8 cellular contexts compared by ENCODE assay signal in genomic region chr17:76868176-76868668, GRCh38. TPM values are rescaled to one million over a fixed set of nuclear protein-coding genes. Genes with fewer than 3 reads are reported as not detected.
DNase-seq lines count a peak whose midpoint lies in the region; ATAC-seq and TF ChIP-seq lines count a peak whose summit lies in the region.

Gene MGAT5B (plus strand): TSS chr17:76868404. CDS start chr17:76869030, 626 bp downstream.

- no peaks in the 10 kb centered on the region for H3K9me3 ChIP-seq in CD8-positive, alpha-beta T cell (ENCODE audit: low read length)

- POLR2A ChIA-PET in CD8-positive, alpha-beta T cell (lab: Charles Lee): interaction anchor here (0.5 to 1.7 kb wide), 4 partner anchors 12 to 188 kb away, joined by 3 to 9 read pairs (median 3); no protein-coding TSS in a partner anchor

- H3K4me3 Mint-ChIP-seq in CD8-positive, alpha-beta T cell: peak within 1 kb of the TSS; percentile 76

- peak; percentile 49 to 89 (median 71) for DNase-seq in CD8-positive, alpha-beta T cell
- DNase-seq in NCI-H1105 (lab: John Stamatoyannopoulos, UW) (peak; percentile 65), T47D (ENCODE audit: low read depth in 1 of 2, low spot score in 1 of 2) (peak; percentile 90 to 99), iPS-NIHi7 (ENCODE audit: extremely low spot score) (peak; percentile 95)
- peak; percentile 43 to 70 for DNase-seq in stimulated activated CD4-positive, alpha-beta T cell treated with anti-CD3 and anti-CD28 coated beads, Interleukin-12 subunit alpha, Interleukin-12 subunit beta, amount 100 ng/mL, for 24 hours (ENCODE audit: low read depth in 2 of 2)
- DNase-seq in NK-92 treated with Interleukin-12 subunit alpha and Interleukin-12 subunit beta, amount 100 ng/mL, for 24 hours (lab: John Stamatoyannopoulos, UW): no peak

- H3K36me3 Mint-ChIP-seq in CD8-positive, alpha-beta T cell: no peaks in the 10 kb centered on the region

- H3K27ac ChIP-seq in CD8-positive, alpha-beta T cell (ENCODE audit: low read depth, low read length): no peak within 1 kb of the TSS

- peaks cover 19% of the 10 kb centered on the region for H3K27me3 Mint-ChIP-seq in CD8-positive, alpha-beta T cell (ENCODE audit: low read depth)

- H3K4me1 ChIP-seq in CD8-positive, alpha-beta T cell (ENCODE audit: insufficient read depth, low read length): peaks cover 10% of the 10 kb centered on the region

- H3K4me3 ChIP-seq in CD8-positive, alpha-beta T cell (ENCODE audit: low read depth, low read length): peak within 1 kb of the TSS; percentile 39
- H3K4me3 ChIP-seq in WI38 (ENCODE audit: low read depth, low read length): peak within 1 kb of the TSS; percentile 14; the same call in 1 of the 2 replicates

- peak; percentile 92 for ATAC-seq in CD8-positive, alpha-beta T cell
- peak; percentile 70 for ATAC-seq in GM21528 (IDR thresholded peaks at IDR 0.05; ENCODE audit: low FRiP score, unreplicated experiment)

- H3K27me3 ChIP-seq in CD8-positive, alpha-beta T cell (ENCODE audit: insufficient read depth, low read length): peaks cover 12% of the 10 kb centered on the region

- no peaks in the 10 kb centered on the region for H3K9me3 Mint-ChIP-seq in CD8-positive, alpha-beta T cell

- intact Hi-C loops in CD8-positive, alpha-beta T cell (cut with DNase I, micrococcal nuclease): loop anchor here (1.0 to 2.0 kb wide), 4 partner anchors 143 to 379 kb away; no protein-coding TSS in a partner anchor

- CTCF ChIA-PET in CD8-positive, alpha-beta T cell (lab: Charles Lee): interaction anchor here (0.5 to 10.2 kb wide), 40 partner anchors 10 to 895 kb away, joined by 3 to 186 read pairs (median 4); no protein-coding TSS in a partner anchor

- peaks cover 5% of the 10 kb centered on the region for H3K4me1 Mint-ChIP-seq in CD8-positive, alpha-beta T cell (ENCODE audit: low read depth)

- in situ Hi-C loops in T47D (cut with HindIII; ENCODE audit: low pct_unique_long_range_greater_than_20kb, low sequenced_read_pairs): no loop called here

- H3K27ac Mint-ChIP-seq in CD8-positive, alpha-beta T cell: no peak within 1 kb of the TSS

- H3K36me3 ChIP-seq in CD8-positive, alpha-beta T cell (ENCODE audit: insufficient read depth, low read length): no peaks in the 10 kb centered on the region

- peak; percentile 69 for TF ChIP-seq CTCF in CD8-positive, alpha-beta T cell (IDR thresholded peaks at IDR 0.05)
- TF ChIP-seq CTCF in WI38 (IDR thresholded peaks at IDR 0.05; ENCODE audit: low read depth, low read length): peak; percentile 42

RNA-seq across cellular contexts. Expression of gene MGAT5B, which starts in this region (rescaled TPM):
- total RNA-seq in CD8-positive, alpha-beta T cell: under 1 TPM; 0.24 to 0.36 TPM

Comparison
In these comparisons a context has a peak if more than half of its experiments do, and no peak if none do; other contexts are left out.
1. Peak in DNase-seq, ATAC-seq and H3K4me3 ChIP-seq in CD8-positive, alpha-beta T cell; RNA of the gene not detected or under 1 TPM.